24 cellular contexts compared by ENCODE assay signal in genomic region chr12:4742421-4742970, GRCh38. TPM values are rescaled to one million over a fixed set of nuclear protein-coding genes. Genes with fewer than 3 reads are reported as not detected.
"Had no signal": no experiment of that assay in that cellular context is flagged by ENCODE, and none has a peak within 500 bp of the region (broad histone marks: within the 10 kb centered on the region; RNA-seq: fewer than 3 reads in every experiment).

No MANE protein-coding gene starts in this region.

- H3K27ac Mint-ChIP-seq: dendritic cell treated with granulocyte-macrophage colony-stimulating factor and Interleukin-4, amounts not matched to agents 40 ng/mL and 50 ng/mL, for 4 days; naive thymus-derived CD8-positive, alpha-beta T cell; stimulated activated effector memory CD8-positive, alpha-beta T cell treated with anti-CD3 and anti-CD28 coated beads, Interleukin-12 subunit alpha, Interleukin-12 subunit beta, amount 100 ng/mL, for 72 hours had no signal

- H3K36me3 ChIP-seq: colonic mucosa, esophagus squamous epithelium, neutrophil, pancreas, stomach, thyroid gland, vagina had no signal

- H3K9me3 ChIP-seq: colonic mucosa, esophagus squamous epithelium, neutrophil, pancreas, stomach, thyroid gland, vagina had no signal

- ATAC-seq: left lobe of liver; naive thymus-derived CD8-positive, alpha-beta T cell; pancreas; sciatic nerve; stimulated activated effector memory CD8-positive, alpha-beta T cell treated with anti-CD3 and anti-CD28 coated beads, Interleukin-12 subunit alpha, Interleukin-12 subunit beta, amount 100 ng/mL, for 72 hours had no signal

- H3K4me1 ChIP-seq: colonic mucosa, esophagus squamous epithelium, pancreas, stomach, thyroid gland, vagina had no signal

- H3K9me3 Mint-ChIP-seq: dendritic cell treated with granulocyte-macrophage colony-stimulating factor and Interleukin-4, amounts not matched to agents 40 ng/mL and 50 ng/mL, for 4 days; stimulated activated effector memory CD8-positive, alpha-beta T cell treated with anti-CD3 and anti-CD28 coated beads, Interleukin-12 subunit alpha, Interleukin-12 subunit beta, amount 100 ng/mL, for 72 hours had no signal

- H3K4me3 ChIP-seq: colonic mucosa, esophagus squamous epithelium, pancreas, smooth muscle cell, stomach, thyroid gland, vagina had no signal

- H3K27ac ChIP-seq: colonic mucosa, esophagus squamous epithelium, neutrophil, pancreas, stomach, thyroid gland, vagina had no signal

- H3K4me3 Mint-ChIP-seq: dendritic cell treated with granulocyte-macrophage colony-stimulating factor and Interleukin-4, amounts not matched to agents 40 ng/mL and 50 ng/mL, for 4 days; naive thymus-derived CD8-positive, alpha-beta T cell; stimulated activated effector memory CD8-positive, alpha-beta T cell treated with anti-CD3 and anti-CD28 coated beads, Interleukin-12 subunit alpha, Interleukin-12 subunit beta, amount 100 ng/mL, for 72 hours had no signal

- H3K4me1 Mint-ChIP-seq: naive thymus-derived CD8-positive, alpha-beta T cell; stimulated activated effector memory CD8-positive, alpha-beta T cell treated with anti-CD3 and anti-CD28 coated beads, Interleukin-12 subunit alpha, Interleukin-12 subunit beta, amount 100 ng/mL, for 72 hours had no signal

- H3K36me3 Mint-ChIP-seq: naive thymus-derived CD8-positive, alpha-beta T cell; stimulated activated effector memory CD8-positive, alpha-beta T cell treated with anti-CD3 and anti-CD28 coated beads, Interleukin-12 subunit alpha, Interleukin-12 subunit beta, amount 100 ng/mL, for 72 hours had no signal

- H3K4me2 ChIP-seq: smooth muscle cell had no signal

- DNase-seq: effector CD8-positive, alpha-beta T cell; erythroblast; esophagus squamous epithelium; foreskin melanocyte; glutamatergic neuron; hypothalamus; naive thymus-derived CD8-positive, alpha-beta T cell; pancreas; stimulated activated CD4-positive, alpha-beta T cell treated with anti-CD3 and anti-CD28 coated beads, Interleukin-12 subunit alpha, Interleukin-12 subunit beta, amount 100 ng/mL, for 4 hours; stimulated activated CD4-positive, alpha-beta T cell treated with anti-CD3 and anti-CD28 coated beads, Interleukin-1b, Interleukin-23, amount 100 ng/mL, for 48 hours; stimulated activated CD4-positive, alpha-beta T cell treated with anti-CD3 and anti-CD28 coated beads, Interleukin-4, amount 100 ng/mL, for 1 hour; stimulated activated naive CD4-positive, alpha-beta T cell treated with Interleukin-2 at 50 U/mL for 16 hours; stomach; thyroid gland; trophoblast cell had no signal

- H3K27me3 ChIP-seq: colonic mucosa, stomach, thyroid gland, vagina had no signal

RNA-seq across cellular contexts. Expression of gene GALNT8, which starts 22.3 kb away (rescaled TPM):
- total RNA-seq: left lobe of liver, myocyte had no signal
